1 cellular context compared by ENCODE assay signal in the genomic region with DNA sequence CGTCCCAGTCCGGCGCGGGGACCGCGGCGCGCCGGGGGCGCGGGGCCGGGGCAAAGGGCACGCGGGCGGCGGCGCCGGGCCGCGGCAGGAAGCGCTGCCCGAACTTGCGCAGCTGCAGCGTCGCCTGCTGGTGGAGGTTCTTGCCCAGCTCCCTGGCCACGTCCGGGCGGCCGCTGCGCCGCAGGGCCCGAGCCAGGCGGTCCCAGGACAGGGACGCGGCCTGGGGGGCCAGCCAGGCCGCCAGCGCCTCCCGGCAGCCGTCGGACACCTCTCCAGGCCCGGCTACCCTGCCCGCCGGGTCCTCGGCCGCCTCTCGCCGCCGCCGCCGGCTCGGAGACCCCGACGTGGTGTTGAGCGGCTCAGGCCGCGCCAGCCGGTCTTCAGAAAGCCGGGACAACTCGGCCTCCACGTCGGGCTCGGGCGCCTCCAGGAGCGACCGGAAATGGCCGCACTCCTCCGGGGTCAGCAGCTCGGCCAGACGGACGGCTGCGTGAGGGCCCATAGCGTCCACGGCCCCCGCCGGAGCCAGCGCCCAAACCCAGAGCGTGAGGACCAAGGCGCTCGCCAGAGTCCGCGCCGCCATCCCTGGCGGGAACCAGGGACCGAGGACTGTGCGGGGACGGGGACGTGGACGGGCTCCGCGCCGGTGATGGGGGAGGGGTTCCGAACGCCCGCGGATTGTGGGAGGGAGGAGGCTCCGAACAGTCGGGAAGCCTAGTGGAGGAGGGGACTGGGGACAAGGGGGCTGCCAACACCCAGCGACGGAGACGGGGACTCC.
TF ChIP-seq lines count a peak whose summit lies in the region.

No MANE protein-coding gene starts in this region.

TF ChIP-seq in WTC11, 78 proteins besides CTCF, POLR2A, EP300 and RAD21 (continued from another document):
- TF ChIP-seq, protein P1, sequence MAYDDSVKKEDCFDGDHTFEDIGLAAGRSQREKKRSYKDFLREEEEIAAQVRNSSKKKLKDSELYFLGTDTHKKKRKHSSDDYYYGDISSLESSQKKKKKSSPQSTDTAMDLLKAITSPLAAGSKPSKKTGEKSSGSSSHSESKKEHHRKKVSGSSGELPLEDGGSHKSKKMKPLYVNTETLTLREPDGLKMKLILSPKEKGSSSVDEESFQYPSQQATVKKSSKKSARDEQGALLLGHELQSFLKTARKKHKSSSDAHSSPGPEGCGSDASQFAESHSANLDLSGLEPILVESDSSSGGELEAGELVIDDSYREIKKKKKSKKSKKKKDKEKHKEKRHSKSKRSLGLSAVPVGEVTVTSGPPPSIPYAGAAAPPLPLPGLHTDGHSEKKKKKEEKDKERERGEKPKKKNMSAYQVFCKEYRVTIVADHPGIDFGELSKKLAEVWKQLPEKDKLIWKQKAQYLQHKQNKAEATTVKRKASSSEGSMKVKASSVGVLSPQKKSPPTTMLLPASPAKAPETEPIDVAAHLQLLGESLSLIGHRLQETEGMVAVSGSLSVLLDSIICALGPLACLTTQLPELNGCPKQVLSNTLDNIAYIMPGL (CRISPR knock-in tag; IDR thresholded peaks at IDR 0.05): no peak; the same call in 1 of the 2 replicates
- no peak for TF ChIP-seq GRHL2 (CRISPR knock-in tag; IDR thresholded peaks at IDR 0.05; ENCODE audit: insufficient replicate concordance, severe bottlenecking)
- TF ChIP-seq EMX1 (CRISPR knock-in tag; IDR thresholded peaks at IDR 0.05): 0 out of 2 replicates have a peak, but pooled peaks have one; percentile 38
- TF ChIP-seq SP1 (CRISPR knock-in tag; conservative IDR thresholded peaks at IDR 0.05): peak; percentile 41; the same call in 1 of the 2 replicates
- TF ChIP-seq IRF2 (CRISPR knock-in tag; IDR thresholded peaks at IDR 0.05; ENCODE audit: borderline replicate concordance, low read depth): no peak
- TF ChIP-seq, protein P2, sequence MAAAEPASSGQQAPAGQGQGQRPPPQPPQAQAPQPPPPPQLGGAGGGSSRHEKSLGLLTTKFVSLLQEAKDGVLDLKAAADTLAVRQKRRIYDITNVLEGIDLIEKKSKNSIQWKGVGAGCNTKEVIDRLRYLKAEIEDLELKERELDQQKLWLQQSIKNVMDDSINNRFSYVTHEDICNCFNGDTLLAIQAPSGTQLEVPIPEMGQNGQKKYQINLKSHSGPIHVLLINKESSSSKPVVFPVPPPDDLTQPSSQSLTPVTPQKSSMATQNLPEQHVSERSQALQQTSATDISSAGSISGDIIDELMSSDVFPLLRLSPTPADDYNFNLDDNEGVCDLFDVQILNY (CRISPR knock-in tag; IDR thresholded peaks at IDR 0.05): peak; percentile 40; the same call in 1 of the 2 replicates
- TF ChIP-seq, protein P3, sequence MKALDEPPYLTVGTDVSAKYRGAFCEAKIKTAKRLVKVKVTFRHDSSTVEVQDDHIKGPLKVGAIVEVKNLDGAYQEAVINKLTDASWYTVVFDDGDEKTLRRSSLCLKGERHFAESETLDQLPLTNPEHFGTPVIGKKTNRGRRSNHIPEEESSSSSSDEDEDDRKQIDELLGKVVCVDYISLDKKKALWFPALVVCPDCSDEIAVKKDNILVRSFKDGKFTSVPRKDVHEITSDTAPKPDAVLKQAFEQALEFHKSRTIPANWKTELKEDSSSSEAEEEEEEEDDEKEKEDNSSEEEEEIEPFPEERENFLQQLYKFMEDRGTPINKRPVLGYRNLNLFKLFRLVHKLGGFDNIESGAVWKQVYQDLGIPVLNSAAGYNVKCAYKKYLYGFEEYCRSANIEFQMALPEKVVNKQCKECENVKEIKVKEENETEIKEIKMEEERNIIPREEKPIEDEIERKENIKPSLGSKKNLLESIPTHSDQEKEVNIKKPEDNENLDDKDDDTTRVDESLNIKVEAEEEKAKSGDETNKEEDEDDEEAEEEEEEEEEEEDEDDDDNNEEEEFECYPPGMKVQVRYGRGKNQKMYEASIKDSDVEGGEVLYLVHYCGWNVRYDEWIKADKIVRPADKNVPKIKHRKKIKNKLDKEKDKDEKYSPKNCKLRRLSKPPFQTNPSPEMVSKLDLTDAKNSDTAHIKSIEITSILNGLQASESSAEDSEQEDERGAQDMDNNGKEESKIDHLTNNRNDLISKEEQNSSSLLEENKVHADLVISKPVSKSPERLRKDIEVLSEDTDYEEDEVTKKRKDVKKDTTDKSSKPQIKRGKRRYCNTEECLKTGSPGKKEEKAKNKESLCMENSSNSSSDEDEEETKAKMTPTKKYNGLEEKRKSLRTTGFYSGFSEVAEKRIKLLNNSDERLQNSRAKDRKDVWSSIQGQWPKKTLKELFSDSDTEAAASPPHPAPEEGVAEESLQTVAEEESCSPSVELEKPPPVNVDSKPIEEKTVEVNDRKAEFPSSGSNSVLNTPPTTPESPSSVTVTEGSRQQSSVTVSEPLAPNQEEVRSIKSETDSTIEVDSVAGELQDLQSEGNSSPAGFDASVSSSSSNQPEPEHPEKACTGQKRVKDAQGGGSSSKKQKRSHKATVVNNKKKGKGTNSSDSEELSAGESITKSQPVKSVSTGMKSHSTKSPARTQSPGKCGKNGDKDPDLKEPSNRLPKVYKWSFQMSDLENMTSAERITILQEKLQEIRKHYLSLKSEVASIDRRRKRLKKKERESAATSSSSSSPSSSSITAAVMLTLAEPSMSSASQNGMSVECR (CRISPR knock-in tag; IDR thresholded peaks at IDR 0.05; ENCODE audit: borderline replicate concordance): no peak
- TF ChIP-seq, protein P4, sequence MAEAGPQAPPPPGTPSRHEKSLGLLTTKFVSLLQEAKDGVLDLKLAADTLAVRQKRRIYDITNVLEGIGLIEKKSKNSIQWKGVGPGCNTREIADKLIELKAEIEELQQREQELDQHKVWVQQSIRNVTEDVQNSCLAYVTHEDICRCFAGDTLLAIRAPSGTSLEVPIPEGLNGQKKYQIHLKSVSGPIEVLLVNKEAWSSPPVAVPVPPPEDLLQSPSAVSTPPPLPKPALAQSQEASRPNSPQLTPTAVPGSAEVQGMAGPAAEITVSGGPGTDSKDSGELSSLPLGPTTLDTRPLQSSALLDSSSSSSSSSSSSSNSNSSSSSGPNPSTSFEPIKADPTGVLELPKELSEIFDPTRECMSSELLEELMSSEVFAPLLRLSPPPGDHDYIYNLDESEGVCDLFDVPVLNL (CRISPR knock-in tag; IDR thresholded peaks at IDR 0.05; ENCODE audit: borderline replicate concordance, low read depth): 0 out of 2 replicates have a peak, but pooled peaks have one; percentile 48
